7 cellular contexts compared by ENCODE assay signal in the genomic region with DNA sequence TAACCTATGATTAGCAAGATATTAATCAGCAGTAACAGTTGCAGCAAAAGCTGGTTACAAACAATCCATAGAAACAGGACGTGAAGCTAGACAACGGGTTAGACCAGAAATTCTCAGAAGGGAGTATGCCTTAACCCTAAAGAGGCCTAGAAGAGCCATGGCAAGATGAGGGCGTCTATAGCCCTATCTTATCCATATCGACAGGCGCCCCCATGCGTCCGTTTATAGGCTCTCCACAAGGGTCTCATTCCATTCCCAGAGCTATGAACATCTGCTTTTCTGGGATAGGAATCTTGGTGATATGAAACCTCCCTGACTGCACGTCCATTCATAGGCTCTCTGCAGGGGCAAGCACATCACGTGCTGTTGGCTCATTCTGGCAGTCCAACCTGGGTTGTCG.
DNase-seq lines count a peak whose midpoint lies in the region; ATAC-seq and TF ChIP-seq lines count a peak whose summit lies in the region.
"Not testable (repeated sequence)": the region's sequence is repeated elsewhere in the genome, so short reads cannot be mapped to it uniquely, and the experiment has no call there.

No MANE protein-coding gene starts in this region.

- TF ChIP-seq CTCF in GM23338 (conservative IDR thresholded peaks at IDR 0.05; ENCODE audit: low read depth in 2 of 2) (peak; percentile 65 to 66), RWPE2 (IDR thresholded peaks at IDR 0.05; ENCODE audit: poor library complexity, severe bottlenecking) (peak; percentile 22)
- TF ChIP-seq CTCF in endothelial cell (IDR thresholded peaks at IDR 0.05; ENCODE audit: unreplicated experiment): not testable (repeated sequence)

- peak; percentile 9 for DNase-seq in Daoy (ENCODE audit: low read depth)
- peak; percentile 80 for DNase-seq in GM23338 (ENCODE audit: low spot score)
- peak; percentile 26 for DNase-seq in NAMALWA (ENCODE audit: low spot score)
- DNase-seq in RWPE2 (ENCODE audit: low spot score): not testable (repeated sequence)
- DNase-seq in activated CD4-positive, alpha-beta T cell treated with anti-CD3 and anti-CD28 coated beads for 36 hours: peak; percentile 11
- DNase-seq in endothelial cell (ENCODE audit: low spot score): peak; percentile 18
- DNase-seq in left kidney (ENCODE audit: low read depth, low spot score): peak; percentile 7

- H2AFZ ChIP-seq in GM23338: not testable (repeated sequence)

- H3F3A ChIP-seq in GM23338 (replicated peaks; ENCODE audit: low read depth): not testable (repeated sequence)

- H3K4me2 ChIP-seq in GM23338: not testable (repeated sequence)

- not testable (repeated sequence) for H3K27ac Mint-ChIP-seq in GM23338; activated CD4-positive, alpha-beta T cell treated with anti-CD3 and anti-CD28 coated beads for 36 hours; endothelial cell (ENCODE audit: unreplicated experiment)

- not testable (repeated sequence) for ATAC-seq in GM23338; RWPE2 (ENCODE audit: low read depth); activated CD4-positive, alpha-beta T cell treated with anti-CD3 and anti-CD28 coated beads for 36 hours

- H3K4me1 ChIP-seq in GM23338 (ENCODE audit: insufficient read depth); RWPE2 (ENCODE audit: insufficient read depth, poor library complexity, severe bottlenecking): not testable (repeated sequence)

- not testable (repeated sequence) for H3K36me3 Mint-ChIP-seq in GM23338 (ENCODE audit: low read depth); activated CD4-positive, alpha-beta T cell treated with anti-CD3 and anti-CD28 coated beads for 36 hours (ENCODE audit: low read depth); endothelial cell (ENCODE audit: low read depth, unreplicated experiment)

- H3K4me1 Mint-ChIP-seq in GM23338; activated CD4-positive, alpha-beta T cell treated with anti-CD3 and anti-CD28 coated beads for 36 hours; endothelial cell (ENCODE audit: unreplicated experiment): not testable (repeated sequence)

- H3K79me2 ChIP-seq in GM23338 (replicated peaks; ENCODE audit: insufficient read depth): not testable (repeated sequence)

- POLR2A ChIA-PET in activated CD4-positive, alpha-beta T cell treated with anti-CD3 and anti-CD28 coated beads for 36 hours (lab: Charles Lee): not testable (repeated sequence)

- H3K9me2 ChIP-seq in GM23338 (ENCODE audit: insufficient read depth): not testable (repeated sequence)

- CTCF ChIA-PET in activated CD4-positive, alpha-beta T cell treated with anti-CD3 and anti-CD28 coated beads for 36 hours (lab: Charles Lee): not testable (repeated sequence)

- H3K27me3 ChIP-seq in GM23338 (ENCODE audit: insufficient read depth); RWPE2 (ENCODE audit: insufficient read depth, poor library complexity, severe bottlenecking): not testable (repeated sequence)

- not testable (repeated sequence) for H4K20me1 ChIP-seq in GM23338 (replicated peaks; ENCODE audit: insufficient read depth)

- not testable (repeated sequence) for H3K27me3 Mint-ChIP-seq in GM23338 (ENCODE audit: insufficient read depth, low read depth, poor library complexity); activated CD4-positive, alpha-beta T cell treated with anti-CD3 and anti-CD28 coated beads for 36 hours; endothelial cell (ENCODE audit: unreplicated experiment)

- H3K4me3 ChIP-seq in GM23338; RWPE2 (ENCODE audit: severe bottlenecking): not testable (repeated sequence)

- not testable (repeated sequence) for H3K9me3 ChIP-seq in RWPE2 (ENCODE audit: severe bottlenecking)

- intact Hi-C loops in activated CD4-positive, alpha-beta T cell treated with anti-CD3 and anti-CD28 coated beads for 36 hours (cut with DNase I, micrococcal nuclease): not testable (repeated sequence)

- H3K27ac ChIP-seq in GM23338 (ENCODE audit: low read depth); RWPE2 (ENCODE audit: poor library complexity, severe bottlenecking): not testable (repeated sequence)

- not testable (repeated sequence) for H3K4me3 Mint-ChIP-seq in GM23338; activated CD4-positive, alpha-beta T cell treated with anti-CD3 and anti-CD28 coated beads for 36 hours; endothelial cell (ENCODE audit: unreplicated experiment)

- H3K36me3 ChIP-seq in GM23338 (ENCODE audit: insufficient read depth); RWPE2 (ENCODE audit: low read depth): not testable (repeated sequence)

- H3K9me3 Mint-ChIP-seq in GM23338; activated CD4-positive, alpha-beta T cell treated with anti-CD3 and anti-CD28 coated beads for 36 hours (ENCODE audit: low read depth); endothelial cell (ENCODE audit: unreplicated experiment): not testable (repeated sequence)
